ENCODE assay signal across 8 cellular contexts in genomic region chr15:40941078-40941527, GRCh38. TPM values are rescaled to one million over a fixed set of nuclear protein-coding genes. Genes with fewer than 3 reads are reported as not detected.
DNase-seq lines count a peak whose midpoint lies in the region; ATAC-seq and TF ChIP-seq lines count a peak whose summit lies in the region.

No MANE protein-coding gene starts in this region.

- DNase-seq in GM12864 (ENCODE audit: low read depth) (no peak), OCI-LY7 (ENCODE audit: low spot score) (no peak), endothelial cell (ENCODE audit: low spot score) (no peak), progenitor cell of endocrine pancreas (ENCODE audit: low spot score, unreplicated experiment) (no peak), NCI-H187 treated with DMSO at 0.1 percent for 48 hours (lab: John Stamatoyannopoulos, UW) (no peak), NCI-H128 (lab: John Stamatoyannopoulos, UW; ENCODE audit: unreplicated experiment) (no peak)

- H3K9me3 ChIP-seq in OCI-LY7 (ENCODE audit: low read length): no peaks in the 10 kb centered on the region

- no TSS peak for BruUV-seq in OCI-LY7 (replicated peaks; lab: Mats Ljungman, UMichigan)

- no peak for ATAC-seq in HG03460 (IDR thresholded peaks at IDR 0.05; ENCODE audit: unreplicated experiment)
- ATAC-seq in GM21390 (IDR thresholded peaks at IDR 0.05; ENCODE audit: unreplicated experiment): no peak

- H3K4me3 ChIP-seq in GM12864 (ENCODE audit: low read depth, low read length): peak overlapping the region; percentile 56
- H3K4me3 ChIP-seq in OCI-LY7 (ENCODE audit: low read depth, low read length, poor library complexity, severe bottlenecking): peak overlapping the region; percentile 68

- intact Hi-C loops in OCI-LY7 (cut with micrococcal nuclease; ENCODE audit: unreplicated experiment): no loop called here

- peaks cover 22% of the 10 kb centered on the region for H3K27me3 Mint-ChIP-seq in endothelial cell (ENCODE audit: unreplicated experiment)
- H3K27me3 Mint-ChIP-seq in progenitor cell of endocrine pancreas: peaks cover 44% of the 10 kb centered on the region

- H3K36me3 Mint-ChIP-seq in endothelial cell (ENCODE audit: low read depth, unreplicated experiment) (peaks cover 46% of the 10 kb centered on the region), progenitor cell of endocrine pancreas (ENCODE audit: insufficient read depth) (no peaks in the 10 kb centered on the region)

- POLR2A ChIA-PET in OCI-LY7 (lab: Charles Lee): interaction anchor here (1.3 to 3.6 kb wide), 5 partner anchors 11 to 35 kb away, joined by 3 to 36 read pairs (median 8); partner anchors contain the start of genes CHAC1 and DLL4

- no peak for TF ChIP-seq CTCF in GM12864 (IDR thresholded peaks at IDR 0.05; ENCODE audit: low read depth, low read length, missing control alignments)
- TF ChIP-seq CTCF in OCI-LY7 (conservative IDR thresholded peaks at IDR 0.05; ENCODE audit: low read length): no peak
- TF ChIP-seq CTCF in endothelial cell (IDR thresholded peaks at IDR 0.05; ENCODE audit: unreplicated experiment): no peak
- TF ChIP-seq CTCF in progenitor cell of endocrine pancreas (IDR thresholded peaks at IDR 0.05; ENCODE audit: unreplicated experiment): no peak

- H3K27ac ChIP-seq in OCI-LY7 (ENCODE audit: low read depth, low read length, poor library complexity, severe bottlenecking): peak overlapping the region; percentile 18

- no peaks in the 10 kb centered on the region for H3K9me2 ChIP-seq in OCI-LY7 (ENCODE audit: insufficient read depth, low read length)

- CTCF ChIA-PET in OCI-LY7 (lab: Charles Lee; ENCODE audit: unreplicated experiment): interaction anchor here (0.8 to 1.8 kb wide), 5 partner anchors 8 to 65 kb away, joined by 3 to 9 read pairs (median 4); no protein-coding TSS in a partner anchor

- peak overlapping the region; percentile 94 for H3K27ac Mint-ChIP-seq in endothelial cell (ENCODE audit: unreplicated experiment)
- H3K27ac Mint-ChIP-seq in progenitor cell of endocrine pancreas: peak overlapping the region; percentile 87

- H3K4me1 Mint-ChIP-seq in endothelial cell (ENCODE audit: unreplicated experiment) (peaks cover 48% of the 10 kb centered on the region), progenitor cell of endocrine pancreas (ENCODE audit: low read depth) (peaks cover 18% of the 10 kb centered on the region)

- H3K36me3 ChIP-seq in OCI-LY7 (ENCODE audit: insufficient read depth, low read length): no peaks in the 10 kb centered on the region

- H2AFZ ChIP-seq in OCI-LY7 (ENCODE audit: low read length): peak overlapping the region; percentile 84

- H3K4me2 ChIP-seq in OCI-LY7 (ENCODE audit: low read length): peak overlapping the region; percentile 84

- H3K4me1 ChIP-seq in OCI-LY7 (ENCODE audit: insufficient read depth, low read length, poor library complexity, severe bottlenecking): peaks cover 45% of the 10 kb centered on the region

- no peaks in the 10 kb centered on the region for H3K9me3 Mint-ChIP-seq in endothelial cell (ENCODE audit: unreplicated experiment)
- H3K9me3 Mint-ChIP-seq in progenitor cell of endocrine pancreas (ENCODE audit: low read depth): no peaks in the 10 kb centered on the region

- peak overlapping the region; percentile 91 for H3K4me3 Mint-ChIP-seq in endothelial cell (ENCODE audit: unreplicated experiment)
- peak overlapping the region; percentile 59 for H3K4me3 Mint-ChIP-seq in progenitor cell of endocrine pancreas (ENCODE audit: low read depth)

- no peaks in the 10 kb centered on the region for H4K20me1 ChIP-seq in OCI-LY7 (ENCODE audit: insufficient read depth, low read length)

- no peaks in the 10 kb centered on the region for H3K79me2 ChIP-seq in OCI-LY7 (ENCODE audit: insufficient read depth, low read depth, low read length)

RNA-seq across cellular contexts. Expression of gene DLL4, which starts 12.0 kb away (rescaled TPM):
- total RNA-seq in OCI-LY7 (2014; rRNA removed; shearing (Covaris generic)): 0.19 TPM in 1 of 2 replicates, not detected in the other
- total RNA-seq in OCI-LY7 (2022) (0.15 TPM in 1 of 2 replicates, not detected in the other), endothelial cell (ENCODE audit: unreplicated experiment) (257 TPM), progenitor cell of endocrine pancreas (6.2 and 6.5 TPM in 2 replicates)

RNA-seq across cellular contexts. Expression of gene CHAC1, which starts 12.2 kb away (rescaled TPM):
- 40.4 and 41.4 TPM in 2 replicates for total RNA-seq in OCI-LY7 (2014; rRNA removed; shearing (Covaris generic))
- total RNA-seq in OCI-LY7 (2022) (35.3 and 55.6 TPM in 2 replicates), endothelial cell (ENCODE audit: unreplicated experiment) (16.4 TPM), progenitor cell of endocrine pancreas (14.4 and 18.1 TPM in 2 replicates)

RNA-seq across cellular contexts. Expression of gene VPS18, which starts 46.9 kb away (rescaled TPM):
- total RNA-seq in OCI-LY7 (2014; rRNA removed; shearing (Covaris generic)): 24.5 and 26.2 TPM in 2 replicates
- total RNA-seq in OCI-LY7 (2022) (26.4 and 30.7 TPM in 2 replicates), endothelial cell (ENCODE audit: unreplicated experiment) (39.2 TPM), progenitor cell of endocrine pancreas (27.4 and 28.9 TPM in 2 replicates)

Comparison
In these comparisons a context has a peak if more than half of its experiments do, and no peak if none do; other contexts are left out.
1. RNA of gene DLL4, which starts 12.0 kb away (total RNA-seq): 257 TPM in endothelial cell (single experiment); 6.2 to 6.5 TPM in progenitor cell of endocrine pancreas and 0.15 to 0.19 TPM in OCI-LY7; every median in the first group is over 10 times any median in the second.